ENCODE assay signal across 8 cellular contexts in the genomic region with DNA sequence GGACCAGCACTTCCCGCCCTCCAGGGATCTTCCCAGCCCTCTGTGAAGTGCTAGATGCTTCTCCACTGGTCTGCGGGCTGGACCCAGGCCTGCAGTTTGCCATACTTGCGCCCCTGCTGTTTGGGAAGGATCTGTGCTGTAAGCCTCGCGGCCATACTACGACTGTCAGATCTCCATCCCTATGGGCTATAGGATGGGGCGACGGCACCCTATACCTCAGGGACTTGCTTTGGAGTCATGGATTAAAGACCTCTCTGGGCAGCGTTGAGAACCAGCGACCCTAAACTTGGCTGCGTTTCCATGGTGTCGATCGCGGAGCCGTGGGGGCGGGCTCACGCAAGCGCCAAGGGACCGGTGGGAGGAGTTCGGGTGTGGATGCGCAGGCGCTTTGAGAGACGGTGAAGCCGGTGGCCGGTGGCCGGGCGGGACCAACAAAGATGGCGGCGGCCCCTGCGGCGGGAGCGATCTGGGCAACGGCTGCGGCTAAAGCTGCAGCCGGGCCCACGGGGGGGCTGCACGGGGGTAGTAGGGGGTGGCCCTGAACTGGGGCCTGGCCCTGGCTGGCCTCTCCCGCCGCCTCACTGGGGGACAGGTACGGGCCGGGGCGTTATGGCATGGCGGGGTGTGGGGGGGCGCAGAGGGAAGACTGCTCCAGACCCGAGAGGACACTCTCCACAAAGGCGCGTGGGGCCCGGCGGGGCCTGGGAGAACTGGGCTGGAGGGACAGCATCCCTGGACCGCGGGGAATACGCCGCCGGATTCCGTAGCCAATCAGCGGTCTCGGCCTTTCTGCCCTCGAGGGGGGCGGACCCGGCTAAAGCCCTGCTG. TPM values are rescaled to one million over a fixed set of nuclear protein-coding genes. Genes with fewer than 3 reads are reported as not detected.
DNase-seq lines count a peak whose midpoint lies in the region; ATAC-seq, FAIRE-seq and TF ChIP-seq lines count a peak whose summit lies in the region.

A gene with protein sequence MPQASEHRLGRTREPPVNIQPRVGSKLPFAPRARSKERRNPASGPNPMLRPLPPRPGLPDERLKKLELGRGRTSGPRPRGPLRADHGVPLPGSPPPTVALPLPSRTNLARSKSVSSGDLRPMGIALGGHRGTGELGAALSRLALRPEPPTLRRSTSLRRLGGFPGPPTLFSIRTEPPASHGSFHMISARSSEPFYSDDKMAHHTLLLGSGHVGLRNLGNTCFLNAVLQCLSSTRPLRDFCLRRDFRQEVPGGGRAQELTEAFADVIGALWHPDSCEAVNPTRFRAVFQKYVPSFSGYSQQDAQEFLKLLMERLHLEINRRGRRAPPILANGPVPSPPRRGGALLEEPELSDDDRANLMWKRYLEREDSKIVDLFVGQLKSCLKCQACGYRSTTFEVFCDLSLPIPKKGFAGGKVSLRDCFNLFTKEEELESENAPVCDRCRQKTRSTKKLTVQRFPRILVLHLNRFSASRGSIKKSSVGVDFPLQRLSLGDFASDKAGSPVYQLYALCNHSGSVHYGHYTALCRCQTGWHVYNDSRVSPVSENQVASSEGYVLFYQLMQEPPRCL (plus strand): TSS at position 414 of the 828 bp plus-strand sequence. CDS start 1,141 bp downstream, outside the sequence.

- TF ChIP-seq EP300 in upper lobe of left lung (IDR thresholded peaks at IDR 0.05), result no peak

- peak within 1 kb of the TSS; percentile 90 for H3K9ac ChIP-seq in adipocyte (ENCODE audit: low read length)

- CTCF ChIA-PET in T-cell (lab: Charles Lee), result interaction anchor here in 1 of 2 donors (0.9 kb wide), 1 partner anchor 27 kb away, joined by 3 read pairs; the partner anchor contains the start of gene DEDD

- DNase-seq in GM12891 (ENCODE audit: insufficient read length, low spot score) (peak; percentile 97), NCI-H146 (lab: John Stamatoyannopoulos, UW) (peak; percentile 92), T-cell (peak; percentile 77 to 93 (median 89)), adipocyte (ENCODE audit: low read depth) (peak; percentile 98), cardiac muscle cell (ENCODE audit: low read depth in 1 of 2, low spot score in 1 of 2) (peak; percentile 93 to 96), pons (ENCODE audit: low spot score) (peak; percentile 94), upper lobe of left lung (peak; percentile 95 to 97)

- no peaks in the 10 kb centered on the region for H3K9me3 Mint-ChIP-seq in T-cell

- peaks cover 18% of the 10 kb centered on the region for H3K36me3 Mint-ChIP-seq in T-cell

- POLR2A ChIA-PET in T-cell (lab: Charles Lee), result no interaction called here

- H3K4me3 Mint-ChIP-seq in T-cell, result peak within 1 kb of the TSS; percentile 86 to 94 (median 92)

- H3K4me1 ChIP-seq in adipocyte (ENCODE audit: control insufficient read depth, insufficient read depth, low read length), result peaks cover 18% of the 10 kb centered on the region
- peaks cover 6% of the 10 kb centered on the region for H3K4me1 ChIP-seq in cardiac muscle cell (ENCODE audit: low read depth)
- peaks cover 25 to 45% (median 35%) of the 10 kb centered on the region in 4 donors for H3K4me1 ChIP-seq in upper lobe of left lung

- H3K27me3 Mint-ChIP-seq in T-cell, result no peaks in the 10 kb centered on the region

- peak within 1 kb of the TSS; percentile 90 to 94 for H3K27ac Mint-ChIP-seq in T-cell

- H3K4me3 ChIP-seq in adipocyte (ENCODE audit: low read length), result peak within 1 kb of the TSS; percentile 90
- peak within 1 kb of the TSS; percentile 59 for H3K4me3 ChIP-seq in cardiac muscle cell
- peak within 1 kb of the TSS; percentile 77 to 94 (median 86) for H3K4me3 ChIP-seq in upper lobe of left lung

- peak; percentile 74; the same call in 1 of the 2 replicates for TF ChIP-seq POLR2A in GM12891 (IDR thresholded peaks at IDR 0.05; ENCODE audit: low read depth, low read length)
- TF ChIP-seq POLR2A in upper lobe of left lung (IDR thresholded peaks at IDR 0.05), result peak in 1 of 4 donors; percentile 80

- 1 to 5% methylated on average over 31 to 35 of the region's 60 CpGs for WGBS in upper lobe of left lung, 2 donors

- no peaks in the 10 kb centered on the region for H3K27me3 ChIP-seq in adipocyte (replicated peaks; ENCODE audit: control insufficient read depth, insufficient read depth, low read length)
- no peaks in the 10 kb centered on the region for H3K27me3 ChIP-seq in cardiac muscle cell
- H3K27me3 ChIP-seq in upper lobe of left lung, result no peaks in the 10 kb centered on the region

- no peaks in the 10 kb centered on the region for H3K9me3 ChIP-seq in adipocyte (ENCODE audit: control insufficient read depth, low read length)
- H3K9me3 ChIP-seq in cardiac muscle cell (ENCODE audit: low read depth), result no peaks in the 10 kb centered on the region
- no peaks in the 10 kb centered on the region for H3K9me3 ChIP-seq in upper lobe of left lung

- peaks cover 66 to 76% (median 70%) of the 10 kb centered on the region in 3 donors for H3K4me1 Mint-ChIP-seq in T-cell

- ATAC-seq in HG02840 (IDR thresholded peaks at IDR 0.05; ENCODE audit: low FRiP score, unreplicated experiment) (peak; percentile 83), T-cell (replicated peaks in 1 of 4) (peak; percentile 93 to 97 (median 95)), upper lobe of left lung (ENCODE audit: low FRiP score in 2 of 2) (peak; percentile 95 to 99)

- peak within 1 kb of the TSS; percentile 89 for H3K27ac ChIP-seq in cardiac muscle cell
- H3K27ac ChIP-seq in upper lobe of left lung, result peak within 1 kb of the TSS; percentile 82 to 95 (median 92)

- peak; percentile 76 for FAIRE-seq in GM12891 (lab: Jason Lieb, UNC)

- TF ChIP-seq CTCF in cardiac muscle cell (IDR thresholded peaks at IDR 0.05; ENCODE audit: low read depth, low read length) (peak; percentile 45), upper lobe of left lung (IDR thresholded peaks at IDR 0.05) (peak in 3 of 6 experiments; percentile 6 to 44 (median 25))

- peaks cover 37% of the 10 kb centered on the region for H3K36me3 ChIP-seq in adipocyte (ENCODE audit: control insufficient read depth, insufficient read depth, low read length, severe bottlenecking)
- peaks cover 8% of the 10 kb centered on the region for H3K36me3 ChIP-seq in cardiac muscle cell
- peaks cover 3 to 33% (median 12%) of the 10 kb centered on the region in 4 donors for H3K36me3 ChIP-seq in upper lobe of left lung

TF ChIP-seq in GM12891, 5 proteins besides CTCF, POLR2A, EP300 and RAD21:
- TF ChIP-seq SPI1 (IDR thresholded peaks at IDR 0.05; ENCODE audit: low read depth, low read length), result no peak
- peak; percentile 94 for TF ChIP-seq TAF1 (IDR thresholded peaks at IDR 0.05; ENCODE audit: low read depth, low read length)
- TF ChIP-seq PAX5 (IDR thresholded peaks at IDR 0.05; ENCODE audit: insufficient read depth, low read length, severe bottlenecking), result no peak
- TF ChIP-seq POU2F2 (IDR thresholded peaks at IDR 0.05; ENCODE audit: low read depth, low read length), result peak; percentile 10; the same call in 1 of the 2 replicates
- peak; percentile 46 for TF ChIP-seq POLR2AphosphoS5 (IDR thresholded peaks at IDR 0.05; ENCODE audit: low read depth, low read length)

RNA-seq across cellular contexts. Expression of the gene that starts here (rescaled TPM):
- 13.5 TPM for polyA plus RNA-seq in GM12891 (2012; ENCODE audit: low read depth, missing spikeins)
- total RNA-seq in T-cell (10 to 100 TPM; 37.4 to 69.0 (median 59.5) TPM), cardiac muscle cell (18.7 and 19.6 TPM in 2 replicates), upper lobe of left lung (10 to 100 TPM; 14.1 to 48.2 (median 21.8) TPM)
- 48.8 and 59.9 TPM in 2 replicates for polyA plus RNA-seq in cardiac muscle cell

Comparison
In these comparisons a context has a peak if more than half of its experiments do, and no peak if none do; other contexts are left out.
1. Peak in every context shown above with its lines: DNase-seq, ATAC-seq, H3K4me3 ChIP-seq and H3K27ac ChIP-seq.